1 cellular context compared by ENCODE assay signal in the genomic region with DNA sequence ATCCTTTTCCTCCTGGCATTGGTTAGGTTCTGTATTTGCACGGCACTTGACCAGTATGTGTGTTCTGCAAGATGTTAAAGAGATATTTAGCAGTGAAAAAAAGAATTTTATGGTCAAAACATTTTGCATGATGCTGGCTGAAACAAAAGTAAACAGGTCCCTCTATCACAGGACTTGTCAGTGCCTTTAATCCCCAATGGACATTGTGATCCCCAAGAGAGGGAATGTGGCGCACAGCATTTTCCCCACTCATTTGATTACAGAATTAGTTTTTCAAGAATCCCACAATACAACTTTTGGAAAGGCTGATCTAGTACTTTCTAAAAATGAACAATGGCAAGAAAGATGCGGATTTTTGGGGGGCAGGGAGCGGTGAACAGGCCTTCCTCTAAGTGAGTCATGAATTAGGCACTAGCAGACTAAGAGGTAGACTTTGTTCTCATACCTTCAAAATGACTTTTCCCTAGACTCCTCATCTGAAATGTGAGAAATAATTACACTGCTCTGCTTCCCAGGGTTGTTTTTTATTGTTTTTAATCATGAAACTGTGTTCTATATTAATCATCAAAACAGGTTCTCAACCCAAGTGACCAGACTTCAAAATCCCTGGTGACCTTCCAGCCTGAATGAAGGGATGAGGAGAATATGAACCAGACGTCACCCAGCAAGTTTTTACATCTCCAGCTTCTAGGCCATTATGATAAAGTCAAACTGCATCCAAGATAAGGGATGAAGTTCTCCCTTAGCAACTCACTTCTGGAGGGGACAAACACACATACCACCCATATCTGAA.
A peak's percentile ranks its signal among the peaks of the same experiment; 100 is the strongest.
TF ChIP-seq lines count a peak whose summit lies in the region.

No MANE protein-coding gene starts in this region.

TF ChIP-seq in SK-N-SH, 30 proteins besides CTCF, POLR2A, EP300 and RAD21 (continued from another document):
- 0 out of 2 replicates have a peak, but pooled peaks have one; percentile 2 for TF ChIP-seq FOSL2 (IDR thresholded peaks at IDR 0.05; ENCODE audit: borderline replicate concordance, low read depth)
- TF ChIP-seq MEF2A (IDR thresholded peaks at IDR 0.05; ENCODE audit: borderline replicate concordance, low read depth), result no peak
- TF ChIP-seq NRF1 (IDR thresholded peaks at IDR 0.05; ENCODE audit: low read depth, low read length), result no peak
- TF ChIP-seq, protein P1, sequence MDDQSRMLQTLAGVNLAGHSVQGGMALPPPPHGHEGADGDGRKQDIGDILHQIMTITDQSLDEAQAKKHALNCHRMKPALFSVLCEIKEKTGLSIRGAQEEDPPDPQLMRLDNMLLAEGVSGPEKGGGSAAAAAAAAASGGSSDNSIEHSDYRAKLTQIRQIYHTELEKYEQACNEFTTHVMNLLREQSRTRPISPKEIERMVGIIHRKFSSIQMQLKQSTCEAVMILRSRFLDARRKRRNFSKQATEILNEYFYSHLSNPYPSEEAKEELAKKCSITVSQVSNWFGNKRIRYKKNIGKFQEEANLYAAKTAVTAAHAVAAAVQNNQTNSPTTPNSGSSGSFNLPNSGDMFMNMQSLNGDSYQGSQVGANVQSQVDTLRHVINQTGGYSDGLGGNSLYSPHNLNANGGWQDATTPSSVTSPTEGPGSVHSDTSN (IDR thresholded peaks at IDR 0.05), result no peak
- no peak for TF ChIP-seq FOXM1 (IDR thresholded peaks at IDR 0.05; ENCODE audit: low read depth)
- TF ChIP-seq YY1 (IDR thresholded peaks at IDR 0.05; ENCODE audit: low read depth), result no peak
